In the genomic region with DNA sequence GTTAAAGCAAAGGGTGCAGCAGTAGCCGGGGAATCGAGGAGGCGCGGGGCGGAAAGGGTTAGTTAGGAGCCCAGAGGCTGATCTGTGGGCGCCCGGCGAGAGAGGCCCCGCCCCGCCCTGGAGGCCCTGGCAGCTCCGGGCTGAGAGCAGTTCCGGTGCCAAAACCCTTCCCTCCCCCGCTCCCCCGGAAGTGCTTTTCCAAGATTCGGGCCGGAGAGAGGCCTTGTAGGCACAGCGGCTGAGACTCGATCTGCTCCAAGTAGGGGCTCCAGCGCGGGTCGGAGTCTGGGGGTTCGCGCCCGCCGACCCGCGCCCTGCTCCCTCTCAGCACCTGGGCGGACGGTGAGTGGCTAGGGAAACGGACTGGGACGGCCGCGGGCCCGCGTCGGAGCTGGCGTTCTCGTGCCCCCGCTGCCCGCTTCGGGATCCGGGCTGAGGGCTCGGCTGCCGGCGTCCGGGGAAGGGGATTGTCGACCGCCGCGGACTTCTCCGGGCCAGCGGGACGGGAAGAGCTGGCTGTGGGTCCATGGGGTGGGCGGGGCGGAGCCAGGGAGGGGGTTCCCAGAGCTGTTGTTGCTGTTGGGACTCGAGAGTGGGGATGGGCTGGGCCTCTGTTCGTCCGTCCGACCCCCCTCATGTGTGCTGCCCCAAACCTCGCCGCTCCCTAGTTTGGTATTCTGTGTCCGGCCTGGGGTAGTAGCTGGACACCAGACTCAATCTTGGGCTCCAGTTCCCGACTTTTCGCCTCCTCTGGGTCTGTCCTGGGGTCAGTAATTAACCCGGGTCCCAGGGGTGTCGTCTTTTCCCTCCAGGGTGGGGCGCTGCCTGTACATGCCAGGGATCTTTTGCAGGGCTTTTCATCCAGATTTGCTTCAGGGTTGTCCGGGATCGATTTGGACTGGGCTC, we compare ENCODE assay signal across 8 cellular contexts. TPM values are rescaled to one million over a fixed set of nuclear protein-coding genes. Genes with fewer than 3 reads are reported as not detected.
A peak's percentile ranks its signal among the peaks of the same experiment; 100 is the strongest.
DNase-seq lines count a peak whose midpoint lies in the region; ATAC-seq and TF ChIP-seq lines count a peak whose summit lies in the region.

A gene with protein sequence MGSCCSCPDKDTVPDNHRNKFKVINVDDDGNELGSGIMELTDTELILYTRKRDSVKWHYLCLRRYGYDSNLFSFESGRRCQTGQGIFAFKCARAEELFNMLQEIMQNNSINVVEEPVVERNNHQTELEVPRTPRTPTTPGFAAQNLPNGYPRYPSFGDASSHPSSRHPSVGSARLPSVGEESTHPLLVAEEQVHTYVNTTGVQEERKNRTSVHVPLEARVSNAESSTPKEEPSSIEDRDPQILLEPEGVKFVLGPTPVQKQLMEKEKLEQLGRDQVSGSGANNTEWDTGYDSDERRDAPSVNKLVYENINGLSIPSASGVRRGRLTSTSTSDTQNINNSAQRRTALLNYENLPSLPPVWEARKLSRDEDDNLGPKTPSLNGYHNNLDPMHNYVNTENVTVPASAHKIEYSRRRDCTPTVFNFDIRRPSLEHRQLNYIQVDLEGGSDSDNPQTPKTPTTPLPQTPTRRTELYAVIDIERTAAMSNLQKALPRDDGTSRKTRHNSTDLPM (plus strand): TSS at position 200 of the 906 bp plus-strand sequence. CDS start 98,643 bp downstream, outside the sequence.

- H2AFZ ChIP-seq in SU-DHL-6 (ENCODE audit: low read depth, low read length, severe bottlenecking) (peak within 1 kb of the TSS; percentile 94), trophoblast cell (ENCODE audit: insufficient read depth, low read length, poor library complexity) (peak within 1 kb of the TSS; percentile 63)

- H2AK5ac ChIP-seq in trophoblast cell (ENCODE audit: low read length) = no peak within 1 kb of the TSS

- peak within 1 kb of the TSS; percentile 88 for H3K4me2 ChIP-seq in SU-DHL-6 (ENCODE audit: low read depth, low read length, poor library complexity, severe bottlenecking)
- H3K4me2 ChIP-seq in trophoblast cell (ENCODE audit: low read length) = peak within 1 kb of the TSS; percentile 79

- TF ChIP-seq CTCF in GM12865 (IDR thresholded peaks at IDR 0.05; ENCODE audit: insufficient read depth, low read depth, low read length, missing control alignments) (peak; percentile 21), SU-DHL-6 (IDR thresholded peaks at IDR 0.05; ENCODE audit: insufficient read depth, low read length, poor library complexity, severe bottlenecking) (no peak), cardiac muscle cell (IDR thresholded peaks at IDR 0.05; ENCODE audit: low read depth, low read length) (peak; percentile 37), transverse colon (IDR thresholded peaks at IDR 0.05) (peak in 1 of 5 experiments; percentile 17)

- H3K4me1 ChIP-seq in cardiac muscle cell (ENCODE audit: low read depth) (peaks cover 32% of the 10 kb centered on the region), trophoblast cell (ENCODE audit: control insufficient read depth in 1 of 2, insufficient read depth in 2 of 2, low read length in 2 of 2) (peaks cover 0 to 9% of the 10 kb centered on the region in 2 experiments), transverse colon (peaks cover 16 to 48% (median 27%) of the 10 kb centered on the region in 4 donors)

- in situ Hi-C loops in transverse colon (cut with MboI; ENCODE audit: low pct_ligation_motif_present in 1 of 4, low pct_unique_long_range_greater_than_20kb in 1 of 4, low sequenced_read_pairs in 3 of 4) = no loop called here

- peak within 1 kb of the TSS; percentile 72 for H3K14ac ChIP-seq in trophoblast cell (ENCODE audit: low read length)

- H3K4me3 ChIP-seq in GM12865 (ENCODE audit: low read depth, low read length) = peak within 1 kb of the TSS; percentile 76
- peak within 1 kb of the TSS; percentile 78 for H3K4me3 ChIP-seq in SU-DHL-6 (ENCODE audit: insufficient read depth, low read length, poor library complexity, severe bottlenecking)
- peak within 1 kb of the TSS; percentile 99 for H3K4me3 ChIP-seq in cardiac muscle cell
- peak within 1 kb of the TSS; percentile 99 for H3K4me3 ChIP-seq in trophoblast cell (ENCODE audit: low read depth, low read length)
- peak within 1 kb of the TSS; percentile 95 to 99 (median 96) for H3K4me3 ChIP-seq in transverse colon

- peak within 1 kb of the TSS; percentile 87 for H4K91ac ChIP-seq in trophoblast cell (ENCODE audit: low read depth, low read length)

- H3K9me3 ChIP-seq in SU-DHL-6 (ENCODE audit: insufficient read depth, low read length) (no peaks in the 10 kb centered on the region), cardiac muscle cell (ENCODE audit: low read depth) (no peaks in the 10 kb centered on the region), trophoblast cell (ENCODE audit: insufficient read depth, low read depth, low read length) (no peaks in the 10 kb centered on the region), transverse colon (no peaks in the 10 kb centered on the region)

- TF ChIP-seq EP300 in transverse colon (IDR thresholded peaks at IDR 0.05; ENCODE audit: low read depth) = no peak

- no CpG with 5 or more reads among the region's 69 CpGs for WGBS in trophoblast cell (ENCODE audit: extremely low coverage, insufficient coverage, insufficient read length)
- WGBS in transverse colon (ENCODE audit: low coverage in 1 of 2), 2 donors = 0% methylated on average over 3 to 49 of the region's 69 CpGs

- H3K18ac ChIP-seq in trophoblast cell (ENCODE audit: low read length) = peak within 1 kb of the TSS; percentile 62

- no peaks in the 10 kb centered on the region for H3K9me2 ChIP-seq in SU-DHL-6 (replicated peaks; ENCODE audit: insufficient read depth, low read length)

- TF ChIP-seq POLR2A in transverse colon (IDR thresholded peaks at IDR 0.05) = peak; percentile 85

- H4K8ac ChIP-seq in trophoblast cell (ENCODE audit: low read depth, low read length) = peak within 1 kb of the TSS; percentile 79

- peak; percentile 99 for ATAC-seq in HG02642 (IDR thresholded peaks at IDR 0.05; ENCODE audit: poor library complexity, unreplicated experiment)

- peaks cover 10% of the 10 kb centered on the region for H3K79me1 ChIP-seq in trophoblast cell (ENCODE audit: low read length)

- intact Hi-C loops in transverse colon (cut with DNase I; ENCODE audit: low total_unique reads) = no loop called here

- H3K27me3 ChIP-seq in SU-DHL-6 (ENCODE audit: low read length) (no peaks in the 10 kb centered on the region), cardiac muscle cell (no peaks in the 10 kb centered on the region), trophoblast cell (ENCODE audit: insufficient read depth, low read length) (no peaks in the 10 kb centered on the region), transverse colon (no peaks in the 10 kb centered on the region)

- H2BK120ac ChIP-seq in trophoblast cell (ENCODE audit: insufficient read depth, low read length, poor library complexity) = peak within 1 kb of the TSS; percentile 62

- H3K27ac ChIP-seq in SU-DHL-6 (ENCODE audit: low read depth, low read length) = peak within 1 kb of the TSS; percentile 32
- peak within 1 kb of the TSS; percentile 100 for H3K27ac ChIP-seq in cardiac muscle cell
- peak within 1 kb of the TSS; percentile 95 for H3K27ac ChIP-seq in trophoblast cell (ENCODE audit: low read depth, low read length)
- peak within 1 kb of the TSS; percentile 92 to 96 (median 93) for H3K27ac ChIP-seq in transverse colon

- H3F3A ChIP-seq in SU-DHL-6 (ENCODE audit: insufficient read depth) = 0 out of 2 replicates have a peak, but pooled peaks cover 3% of the 10 kb centered on the region

- peak within 1 kb of the TSS; percentile 73 for H4K12ac ChIP-seq in trophoblast cell (ENCODE audit: low read depth, low read length)

- H3K4ac ChIP-seq in trophoblast cell (ENCODE audit: low read depth, low read length) = peak within 1 kb of the TSS; percentile 93

- DNase-seq in GM12865 (ENCODE audit: low read depth) (peak; percentile 91), NCI-H1105 (lab: John Stamatoyannopoulos, UW) (peak; percentile 91), cardiac muscle cell (ENCODE audit: low read depth in 1 of 2, low spot score in 1 of 2) (peak; percentile 94 to 95), trophoblast cell (peak; percentile 87 to 91), transverse colon (peak; percentile 93)
- peak; percentile 78 for DNase-seq in activated naive CD8-positive, alpha-beta T cell treated with anti-CD3 and anti-CD28 coated beads, Interleukin-2, amount 50 U/mL, for 16 hours (ENCODE audit: low read depth, low spot score)

- H3K9ac ChIP-seq in SU-DHL-6 (ENCODE audit: low read length) (peak within 1 kb of the TSS; percentile 84), trophoblast cell (ENCODE audit: low read length) (peak within 1 kb of the TSS; percentile 98)

- H4K20me1 ChIP-seq in SU-DHL-6 (ENCODE audit: low read depth, low read length) = no peaks in the 10 kb centered on the region

- H3K23ac ChIP-seq in trophoblast cell (ENCODE audit: low read length) = no peak within 1 kb of the TSS

- peak within 1 kb of the TSS; percentile 53 for H2BK5ac ChIP-seq in trophoblast cell (ENCODE audit: low read depth, low read length, poor library complexity)

- H2BK12ac ChIP-seq in trophoblast cell (ENCODE audit: low read length) = no peak within 1 kb of the TSS

- H3K79me2 ChIP-seq in SU-DHL-6 (ENCODE audit: insufficient read depth, low read length) = peaks cover 52% of the 10 kb centered on the region
- H3K79me2 ChIP-seq in trophoblast cell (ENCODE audit: control insufficient read depth, insufficient read depth, low read length, poor library complexity) = peaks cover 12% of the 10 kb centered on the region

- no peaks in the 10 kb centered on the region for H3K36me3 ChIP-seq in SU-DHL-6 (ENCODE audit: low read length)
- H3K36me3 ChIP-seq in cardiac muscle cell = no peaks in the 10 kb centered on the region
- H3K36me3 ChIP-seq in trophoblast cell (ENCODE audit: control insufficient read depth in 1 of 2, insufficient read depth in 2 of 2, low read length in 2 of 2) = no peaks in the 10 kb centered on the region
- no peaks in the 10 kb centered on the region for H3K36me3 ChIP-seq in transverse colon

RNA-seq across cellular contexts. Expression of the gene that starts here (rescaled TPM):
- total RNA-seq in cardiac muscle cell (43.2 and 46.3 TPM in 2 replicates), transverse colon (10 to 100 TPM; 16.7 to 48.6 (median 25.3) TPM)
- 15.9 and 21.6 TPM in 2 replicates for polyA plus RNA-seq in cardiac muscle cell
- 19.9 and 20.5 TPM in 2 replicates for polyA plus RNA-seq in trophoblast cell (2013)

Comparison
In these comparisons a context has a peak if more than half of its experiments do, and no peak if none do; other contexts are left out.
1. Peak in every context shown above with its lines: DNase-seq, ATAC-seq, H3K4me3 ChIP-seq and H3K27ac ChIP-seq.
2. H3K27ac ChIP-seq: peak in every context shown above with its lines; median percentile 100 in cardiac muscle cell; 95 in trophoblast cell; 93 in transverse colon; 32 in SU-DHL-6.